ENCODE assay signal across 22 cellular contexts in genomic region chr11:90556612-90557011, GRCh38.
DNase-seq lines count a peak whose midpoint lies in the region; ATAC-seq and TF ChIP-seq lines count a peak whose summit lies in the region.
"Had no signal": no experiment of that assay in that cellular context is flagged by ENCODE, and none has a peak within 500 bp of the region (broad histone marks: within the 10 kb centered on the region; RNA-seq: fewer than 3 reads in every experiment).

No MANE protein-coding gene starts in this region.

- H3K36me3 Mint-ChIP-seq in MCF 10A (ENCODE audit: insufficient read depth, unreplicated experiment), result no peaks in the 10 kb centered on the region
- H3K36me3 Mint-ChIP-seq: CD4-positive, alpha-beta memory T cell; type B pancreatic cell had no signal

- H3K27ac Mint-ChIP-seq in MCF 10A (ENCODE audit: low read depth, unreplicated experiment), result no peak overlapping the region
- H3K27ac Mint-ChIP-seq: activated naive CD8-positive, alpha-beta T cell treated with anti-CD3 and anti-CD28 coated beads, Interleukin-2, amount 50 U/mL, for 24 hours; CD4-positive, alpha-beta memory T cell; nephron progenitor cell; type B pancreatic cell had no signal

- H3K27ac ChIP-seq in mammary epithelial cell (ENCODE audit: insufficient read depth, low read depth, low read length) (no peak overlapping the region), OCI-LY3 (ENCODE audit: low read length) (no peak overlapping the region), heart right ventricle (peak overlapping the region in 3 of 10 donors; percentile 32 to 58 (median 37)), upper lobe of right lung (no peak overlapping the region)
- H3K27ac ChIP-seq: parathyroid adenoma, sigmoid colon had no signal

- H3K4me1 ChIP-seq in mammary epithelial cell (ENCODE audit: insufficient read depth, low read length) (no peaks in the 10 kb centered on the region), OCI-LY3 (ENCODE audit: low read length) (peaks cover 8% of the 10 kb centered on the region), heart right ventricle (peaks cover 0 to 10% (median 0%) of the 10 kb centered on the region in 9 donors), upper lobe of right lung (no peaks in the 10 kb centered on the region)
- H3K4me1 ChIP-seq: parathyroid adenoma, sigmoid colon had no signal

- CTCF ChIA-PET in mammary epithelial cell (lab: Charles Lee; ENCODE audit: low non-redundant PET), result no interaction called here
- CTCF ChIA-PET in MCF 10A (lab: Yijun Ruan, JAX), result no interaction called here

- no peak overlapping the region for H3K4me3 Mint-ChIP-seq in MCF 10A (ENCODE audit: unreplicated experiment)
- H3K4me3 Mint-ChIP-seq: activated naive CD8-positive, alpha-beta T cell treated with anti-CD3 and anti-CD28 coated beads, Interleukin-2, amount 50 U/mL, for 24 hours; CD4-positive, alpha-beta memory T cell; nephron progenitor cell; type B pancreatic cell had no signal

- H3K27me3 Mint-ChIP-seq in MCF 10A (ENCODE audit: insufficient read depth, unreplicated experiment), result no peaks in the 10 kb centered on the region
- H3K27me3 Mint-ChIP-seq: activated naive CD8-positive, alpha-beta T cell treated with anti-CD3 and anti-CD28 coated beads, Interleukin-2, amount 50 U/mL, for 24 hours; CD4-positive, alpha-beta memory T cell; type B pancreatic cell had no signal

- no peak overlapping the region for H3K4me2 ChIP-seq in mammary epithelial cell (ENCODE audit: insufficient read depth, low read depth, low read length)
- H3K4me2 ChIP-seq in OCI-LY3 (ENCODE audit: low read length), result no peak overlapping the region

- BruUV-seq in mammary epithelial cell (replicated peaks; lab: Mats Ljungman, UMichigan), result no TSS peak
- no TSS peak for BruUV-seq in MCF 10A (replicated peaks; lab: Mats Ljungman, UMichigan)

- WGBS in mammary epithelial cell (ENCODE audit: low coverage, missing lambda C conversion rate), result 28% methylated on average over 4 of the region's 4 CpGs
- WGBS in heart right ventricle, 2 donors, result 17 to 26% methylated on average over 4 of the region's 4 CpGs

- no peaks in the 10 kb centered on the region for H3K9me3 Mint-ChIP-seq in MCF 10A (ENCODE audit: unreplicated experiment)
- H3K9me3 Mint-ChIP-seq: nephron progenitor cell had no signal

- TF ChIP-seq CTCF in mammary epithelial cell (conservative IDR thresholded peaks at IDR 0.05 in 1 of 2, IDR thresholded peaks at IDR 0.05 in 1 of 2; ENCODE audit: extremely low read depth in 1 of 2, insufficient read depth in 1 of 2, low read depth in 1 of 2, low read length in 2 of 2), result no peak
- no peak for TF ChIP-seq CTCF in MCF 10A (IDR thresholded peaks at IDR 0.05; ENCODE audit: unreplicated experiment)
- no peak for TF ChIP-seq CTCF in OCI-LY3 (IDR thresholded peaks at IDR 0.05; ENCODE audit: low read depth, low read length)
- no peak for TF ChIP-seq CTCF in heart right ventricle (IDR thresholded peaks at IDR 0.05)
- TF ChIP-seq CTCF in upper lobe of right lung (IDR thresholded peaks at IDR 0.05), result no peak

- H4K20me1 ChIP-seq in mammary epithelial cell (ENCODE audit: insufficient read depth, low read length) (no peaks in the 10 kb centered on the region), OCI-LY3 (ENCODE audit: insufficient read depth, low read length) (no peaks in the 10 kb centered on the region)

- H3K9ac ChIP-seq in mammary epithelial cell (ENCODE audit: insufficient read depth, low read length) (no peak overlapping the region), OCI-LY3 (ENCODE audit: low read length) (no peak overlapping the region)
- H3K9ac ChIP-seq: parathyroid adenoma had no signal

- H3K36me3 ChIP-seq in mammary epithelial cell (ENCODE audit: insufficient read depth, low read length) (no peaks in the 10 kb centered on the region), OCI-LY3 (replicated peaks; ENCODE audit: low read depth, low read length) (no peaks in the 10 kb centered on the region), heart right ventricle (no peaks in the 10 kb centered on the region), upper lobe of right lung (no peaks in the 10 kb centered on the region)
- H3K36me3 ChIP-seq: sigmoid colon had no signal

- dilution Hi-C loops in mammary epithelial cell (cut with HindIII; ENCODE audit: low sequenced_read_pairs), result no loop called here

- DNase-seq in mammary epithelial cell (peak; percentile 38), MCF 10A (ENCODE audit: unreplicated experiment) (no peak), heart right ventricle (peak in 1 of 2 donors; percentile 16), upper lobe of right lung (no peak), NCI-H187 treated with DMSO at 0.1 percent for 48 hours (lab: John Stamatoyannopoulos, UW) (no peak)
- DNase-seq: activated CD4-positive, CD25-positive, alpha-beta regulatory T cell treated with anti-CD3 and anti-CD28 coated beads, Interleukin-2, amount 50 U/mL, for 72 hours; activated gamma-delta T cell; activated naive CD8-positive, alpha-beta T cell treated with anti-CD3 and anti-CD28 coated beads, Interleukin-2, amount 50 U/mL, for 24 hours; AML-193; CD4-positive, alpha-beta memory T cell; GOT3; KG1; NCI-H2029; nephron progenitor cell; NK-92 treated with Interleukin-12 subunit alpha and Interleukin-12 subunit beta, amount 100 ng/mL, for 24 hours; sigmoid colon; stimulated activated CD8-positive, alpha-beta memory T cell treated with anti-CD3 and anti-CD28 coated beads, Interleukin-4, amount 100 ng/mL, for 48 hours had no signal

- H3K27me3 ChIP-seq in mammary epithelial cell (ENCODE audit: insufficient read depth, low read length), result peaks cover under 1% of the 10 kb centered on the region
- H3K27me3 ChIP-seq in OCI-LY3 (ENCODE audit: low read depth, low read length), result no peaks in the 10 kb centered on the region
- no peaks in the 10 kb centered on the region for H3K27me3 ChIP-seq in heart right ventricle
- H3K27me3 ChIP-seq in upper lobe of right lung, result no peaks in the 10 kb centered on the region
- H3K27me3 ChIP-seq: sigmoid colon had no signal

- H3K79me2 ChIP-seq in mammary epithelial cell (ENCODE audit: insufficient read depth, low read length), result no peaks in the 10 kb centered on the region
- H3K79me2 ChIP-seq in OCI-LY3 (ENCODE audit: low read length), result no peaks in the 10 kb centered on the region
- H3K79me2 ChIP-seq: parathyroid adenoma had no signal

- H3K4me3 ChIP-seq in mammary epithelial cell (replicated peaks in 1 of 3; ENCODE audit: insufficient read depth in 1 of 3, low read depth in 2 of 3, low read length in 3 of 3) (no peak overlapping the region), OCI-LY3 (ENCODE audit: low read length) (no peak overlapping the region), heart right ventricle (no peak overlapping the region), upper lobe of right lung (no peak overlapping the region)
- H3K4me3 ChIP-seq: sigmoid colon had no signal

- in situ Hi-C loops in mammary epithelial cell (cut with MboI; ENCODE audit: low sequenced_read_pairs in 2 of 2), result no loop called here

- H3K9me3 ChIP-seq in mammary epithelial cell (replicated peaks; ENCODE audit: insufficient read depth, low read length) (no peaks in the 10 kb centered on the region), OCI-LY3 (ENCODE audit: insufficient read depth, low read length) (no peaks in the 10 kb centered on the region), heart right ventricle (peaks cover 0 to 27% (median 0%) of the 10 kb centered on the region in 11 donors), upper lobe of right lung (no peaks in the 10 kb centered on the region)

- H2AFZ ChIP-seq in mammary epithelial cell (ENCODE audit: low read depth, low read length) (no peak overlapping the region), OCI-LY3 (ENCODE audit: low read depth, low read length) (0 out of 2 replicates have a peak overlapping the region, but pooled peaks have one; percentile 10)
- H2AFZ ChIP-seq: parathyroid adenoma had no signal

- no peaks in the 10 kb centered on the region for H3K4me1 Mint-ChIP-seq in MCF 10A (ENCODE audit: insufficient read depth, unreplicated experiment)
- H3K4me1 Mint-ChIP-seq: activated naive CD8-positive, alpha-beta T cell treated with anti-CD3 and anti-CD28 coated beads, Interleukin-2, amount 50 U/mL, for 24 hours; CD4-positive, alpha-beta memory T cell; nephron progenitor cell had no signal

- peak; percentile 52 to 98 (median 91) for ATAC-seq in heart right ventricle
- peak; percentile 39 for ATAC-seq in upper lobe of right lung
- no peak for ATAC-seq in HG02678 (IDR thresholded peaks at IDR 0.05; ENCODE audit: unreplicated experiment)
- no peak for ATAC-seq in GM21447 (IDR thresholded peaks at IDR 0.05; ENCODE audit: unreplicated experiment)
- ATAC-seq: activated naive CD8-positive, alpha-beta T cell treated with anti-CD3 and anti-CD28 coated beads, Interleukin-2, amount 50 U/mL, for 24 hours had no signal

- intact Hi-C loops in mammary epithelial cell (cut with micrococcal nuclease), result no loop called here
- intact Hi-C loops in MCF 10A (cut with micrococcal nuclease), result no loop called here
- intact Hi-C loops in heart right ventricle (cut with DNase I), result no loop called here
- intact Hi-C loops in upper lobe of right lung (cut with DNase I), result no loop called here

- POLR2A ChIA-PET in MCF 10A (lab: Yijun Ruan, JAX), result no interaction called here

Comparison
In these comparisons a context has a peak if more than half of its experiments do, and no peak if none do; other contexts are left out.
1. ATAC-seq: peak in heart right ventricle (8 of 8) and upper lobe of right lung (single experiment); none in HG02678 (single experiment) and GM21447 (single experiment).